Comparison of ENCODE assay signal across 8 cellular contexts in the genomic region with DNA sequence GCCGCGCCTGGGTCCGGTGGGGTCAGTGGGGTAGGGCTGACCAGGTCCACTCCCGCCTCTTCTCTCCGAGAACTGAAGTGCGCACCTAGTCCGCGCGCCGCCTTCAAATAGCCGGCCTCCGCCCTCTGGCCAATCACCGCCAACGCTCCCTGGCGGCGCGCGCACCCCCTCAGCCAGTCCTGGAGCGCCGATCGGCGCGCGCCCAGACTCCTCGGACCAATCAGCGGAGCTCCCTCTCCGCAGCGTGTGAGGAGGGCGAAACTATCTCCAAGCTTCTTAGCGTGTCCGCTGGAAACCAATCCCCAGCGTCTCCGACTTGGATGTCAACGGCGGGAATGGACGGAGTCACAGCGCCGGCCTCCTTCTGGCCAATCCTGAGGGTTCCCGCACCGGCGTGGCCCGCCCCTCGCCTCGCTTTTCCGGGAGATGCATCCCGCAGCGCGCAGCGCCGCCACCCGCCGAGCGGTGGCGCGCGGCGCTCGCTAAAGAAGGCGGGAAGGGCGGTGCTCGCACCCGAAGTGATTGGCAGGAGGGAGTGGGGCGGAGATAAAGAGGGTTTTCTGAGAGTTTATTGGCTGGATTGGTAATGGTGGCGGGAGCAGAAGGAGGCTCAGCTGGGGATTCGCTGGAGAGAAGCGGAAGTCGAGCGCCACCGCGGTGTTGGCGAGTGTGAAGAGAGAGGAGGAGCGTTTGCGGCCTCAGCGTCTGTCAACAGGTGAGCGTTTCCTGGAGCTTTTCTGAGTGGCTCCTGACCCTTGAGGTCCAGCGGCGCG. TPM values are rescaled to one million over a fixed set of nuclear protein-coding genes. Genes with fewer than 3 reads are reported as not detected.
A peak's percentile ranks its signal among the peaks of the same experiment; 100 is the strongest.
DNase-seq lines count a peak whose midpoint lies in the region; ATAC-seq, FAIRE-seq and TF ChIP-seq lines count a peak whose summit lies in the region.

A gene (minus strand): TSS at position 81 of the 773 bp plus-strand sequence. CDS start 133 bp downstream, outside the sequence.

- WGBS in pancreas, 2 donors, result 0% methylated on average over 74 to 78 of the region's 78 CpGs
- 0% methylated on average over 45 to 56 of the region's 78 CpGs for WGBS in tibial nerve, 2 donors

- H3K9me3 ChIP-seq in pancreas (no peaks in the 10 kb centered on the region), tibial nerve (no peaks in the 10 kb centered on the region)

- intact Hi-C loops in Right ventricle myocardium superior (cut with DNase I) (loop anchor here (10.0 kb wide), 1 partner anchor 62 kb away; a partner anchor contains a TSS), pancreas (cut with DNase I) (no loop called here)

- H3K36me3 ChIP-seq in pancreas (no peaks in the 10 kb centered on the region), tibial nerve (peaks cover 0 to 4% (median 0%) of the 10 kb centered on the region in 3 donors)

- H3K36me3 Mint-ChIP-seq in activated naive CD8-positive, alpha-beta T cell treated with anti-CD3 and anti-CD28 coated beads, Interleukin-2, amount 50 U/mL, for 24 hours (ENCODE audit: low read depth), result peaks cover 22% of the 10 kb centered on the region

- TF ChIP-seq EP300 in tibial nerve (IDR thresholded peaks at IDR 0.05), result peak; percentile 78 to 86

- peak within 1 kb of the TSS; percentile 98 for H3K27ac Mint-ChIP-seq in activated naive CD8-positive, alpha-beta T cell treated with anti-CD3 and anti-CD28 coated beads, Interleukin-2, amount 50 U/mL, for 24 hours

- TF ChIP-seq CTCF in GM12875 (IDR thresholded peaks at IDR 0.05; ENCODE audit: borderline replicate concordance, insufficient read depth, low read depth, low read length) (peak; percentile 90), pancreas (IDR thresholded peaks at IDR 0.05) (peak; percentile 63 to 80 (median 70)), tibial nerve (IDR thresholded peaks at IDR 0.05) (peak; percentile 88 to 99 (median 96))

- TF ChIP-seq POLR2A in tibial nerve (IDR thresholded peaks at IDR 0.05), result peak; percentile 37 to 81

- DNase-seq in NCI-H1417 treated with DMSO at 0.1 percent for 48 hours (lab: John Stamatoyannopoulos, UW), result peak; percentile 100
- peak; percentile 100 for DNase-seq in SW480 (ENCODE audit: low spot score)
- peak; percentile 97 for DNase-seq in activated naive CD8-positive, alpha-beta T cell treated with anti-CD3 and anti-CD28 coated beads, Interleukin-2, amount 50 U/mL, for 24 hours
- peak; percentile 99 for DNase-seq in Right ventricle myocardium superior
- DNase-seq in pancreas, result peak; percentile 97 to 99 (median 99)
- peak; percentile 95 to 97 for DNase-seq in tibial nerve (ENCODE audit: low spot score in 2 of 2)

- no peaks in the 10 kb centered on the region for H3K27me3 Mint-ChIP-seq in activated naive CD8-positive, alpha-beta T cell treated with anti-CD3 and anti-CD28 coated beads, Interleukin-2, amount 50 U/mL, for 24 hours

- H3K9me3 Mint-ChIP-seq in activated naive CD8-positive, alpha-beta T cell treated with anti-CD3 and anti-CD28 coated beads, Interleukin-2, amount 50 U/mL, for 24 hours, result no peaks in the 10 kb centered on the region

- H3K4me1 ChIP-seq in pancreas (peaks cover 0 to 5% (median 0%) of the 10 kb centered on the region in 3 donors), tibial nerve (peaks cover 0 to 36% (median 19%) of the 10 kb centered on the region in 4 donors)

- peak within 1 kb of the TSS; percentile 99 for H3K4me3 ChIP-seq in GM12875 (ENCODE audit: low read depth, low read length)
- H3K4me3 ChIP-seq in pancreas, result peak within 1 kb of the TSS; percentile 34 to 68 (median 58)
- H3K4me3 ChIP-seq in tibial nerve, result peak within 1 kb of the TSS; percentile 49 to 75 (median 68)

- ATAC-seq in HG02798 (IDR thresholded peaks at IDR 0.05; ENCODE audit: poor library complexity, unreplicated experiment) (peak; percentile 88), Right ventricle myocardium superior (ENCODE audit: poor library complexity) (peak; percentile 93), pancreas (peak; percentile 88 to 94 (median 88))
- ATAC-seq in activated naive CD8-positive, alpha-beta T cell treated with anti-CD3 and anti-CD28 coated beads, Interleukin-2, amount 50 U/mL, for 24 hours, result peak; percentile 89

- peak within 1 kb of the TSS; percentile 90 for H3K4me3 Mint-ChIP-seq in activated naive CD8-positive, alpha-beta T cell treated with anti-CD3 and anti-CD28 coated beads, Interleukin-2, amount 50 U/mL, for 24 hours

- H3K27me3 ChIP-seq in pancreas, result no peaks in the 10 kb centered on the region
- H3K27me3 ChIP-seq in tibial nerve, result no peaks in the 10 kb centered on the region

- peak; percentile 90 for FAIRE-seq in pancreas (lab: Jason Lieb, UNC)

- peaks cover 42% of the 10 kb centered on the region for H3K4me1 Mint-ChIP-seq in activated naive CD8-positive, alpha-beta T cell treated with anti-CD3 and anti-CD28 coated beads, Interleukin-2, amount 50 U/mL, for 24 hours

- H3K27ac ChIP-seq in pancreas (peak within 1 kb of the TSS; percentile 94 to 98 (median 96)), tibial nerve (peak within 1 kb of the TSS; percentile 80 to 94 (median 88))

RNA-seq across cellular contexts. Expression of the gene that starts here (rescaled TPM):
- total RNA-seq in Right ventricle myocardium superior, result 1.00 TPM
- 1 to 10 TPM in 2 of 6 donors, under 1 TPM in 4; 0.14 to 1.1 (median 0.41) TPM for total RNA-seq in pancreas
- under 1 TPM; 0.30 to 0.70 TPM for polyA plus RNA-seq in pancreas
- total RNA-seq in tibial nerve, result 1 to 10 TPM in 1 of 4 donors, under 1 TPM in 1, not detected in 2; 0.90 to 2.3 TPM

Comparison
In these comparisons a context has a peak if more than half of its experiments do, and no peak if none do; other contexts are left out.
1. Peak in every context shown above with its lines: DNase-seq, ATAC-seq, H3K4me3 ChIP-seq and H3K27ac ChIP-seq.
2. Peak in DNase-seq and ATAC-seq in Right ventricle myocardium superior; RNA of the gene not detected or under 1 TPM.